Comparison of ENCODE assay signal across 2 cellular contexts in the genomic region with DNA sequence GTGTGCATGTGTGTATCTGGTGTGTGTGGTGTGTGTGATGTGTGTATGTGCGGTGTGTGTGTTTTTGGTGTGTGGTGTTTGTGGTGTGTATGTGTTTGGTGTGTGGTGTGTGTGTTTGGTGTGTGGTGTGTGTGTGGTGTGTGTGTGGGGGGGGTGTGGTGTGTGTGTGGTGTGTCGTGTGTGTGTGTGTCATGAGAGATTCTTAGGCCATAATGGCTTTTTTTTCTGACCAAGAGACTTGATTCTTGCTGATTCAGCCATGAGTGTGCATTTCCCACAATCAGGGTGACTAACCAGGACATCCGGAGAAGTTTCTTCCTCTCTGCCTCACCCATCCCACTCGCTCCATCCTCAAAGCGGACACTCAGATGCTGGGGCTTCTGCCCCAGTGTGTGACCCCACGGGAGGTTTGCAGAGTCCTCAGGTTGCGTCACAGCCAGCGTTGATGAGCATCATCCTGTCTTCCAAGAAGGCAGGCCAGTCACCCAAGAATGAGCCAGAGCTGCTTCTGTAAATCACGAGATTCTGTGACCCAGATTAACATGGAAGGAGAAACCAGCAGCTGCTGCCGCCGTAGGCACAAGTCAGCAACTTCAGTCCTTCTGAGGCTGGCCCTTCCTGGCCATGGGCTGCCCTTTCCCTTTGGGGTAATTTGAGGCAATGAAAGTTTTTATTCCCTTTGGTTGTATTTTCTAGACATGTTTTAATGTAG.
TF ChIP-seq lines count a peak whose summit lies in the region.

No MANE protein-coding gene starts in this region.

TF ChIP-seq in A549, 52 proteins besides CTCF, POLR2A, EP300 and RAD21 (continued from another document and continues in another):
- TF ChIP-seq, protein P1, sequence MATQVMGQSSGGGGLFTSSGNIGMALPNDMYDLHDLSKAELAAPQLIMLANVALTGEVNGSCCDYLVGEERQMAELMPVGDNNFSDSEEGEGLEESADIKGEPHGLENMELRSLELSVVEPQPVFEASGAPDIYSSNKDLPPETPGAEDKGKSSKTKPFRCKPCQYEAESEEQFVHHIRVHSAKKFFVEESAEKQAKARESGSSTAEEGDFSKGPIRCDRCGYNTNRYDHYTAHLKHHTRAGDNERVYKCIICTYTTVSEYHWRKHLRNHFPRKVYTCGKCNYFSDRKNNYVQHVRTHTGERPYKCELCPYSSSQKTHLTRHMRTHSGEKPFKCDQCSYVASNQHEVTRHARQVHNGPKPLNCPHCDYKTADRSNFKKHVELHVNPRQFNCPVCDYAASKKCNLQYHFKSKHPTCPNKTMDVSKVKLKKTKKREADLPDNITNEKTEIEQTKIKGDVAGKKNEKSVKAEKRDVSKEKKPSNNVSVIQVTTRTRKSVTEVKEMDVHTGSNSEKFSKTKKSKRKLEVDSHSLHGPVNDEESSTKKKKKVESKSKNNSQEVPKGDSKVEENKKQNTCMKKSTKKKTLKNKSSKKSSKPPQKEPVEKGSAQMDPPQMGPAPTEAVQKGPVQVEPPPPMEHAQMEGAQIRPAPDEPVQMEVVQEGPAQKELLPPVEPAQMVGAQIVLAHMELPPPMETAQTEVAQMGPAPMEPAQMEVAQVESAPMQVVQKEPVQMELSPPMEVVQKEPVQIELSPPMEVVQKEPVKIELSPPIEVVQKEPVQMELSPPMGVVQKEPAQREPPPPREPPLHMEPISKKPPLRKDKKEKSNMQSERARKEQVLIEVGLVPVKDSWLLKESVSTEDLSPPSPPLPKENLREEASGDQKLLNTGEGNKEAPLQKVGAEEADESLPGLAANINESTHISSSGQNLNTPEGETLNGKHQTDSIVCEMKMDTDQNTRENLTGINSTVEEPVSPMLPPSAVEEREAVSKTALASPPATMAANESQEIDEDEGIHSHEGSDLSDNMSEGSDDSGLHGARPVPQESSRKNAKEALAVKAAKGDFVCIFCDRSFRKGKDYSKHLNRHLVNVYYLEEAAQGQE (IDR thresholded peaks at IDR 0.05), result no peak
- TF ChIP-seq GATA3 (IDR thresholded peaks at IDR 0.05; ENCODE audit: borderline replicate concordance) (peak; percentile 75), CEBPB (IDR thresholded peaks at IDR 0.05) (peak; percentile 89 to 94), ESRRA (IDR thresholded peaks at IDR 0.05; ENCODE audit: borderline replicate concordance, low read length) (no peak), TFCP2L1 (CRISPR knock-in tag; IDR thresholded peaks at IDR 0.05) (0 out of 2 replicates have a peak, but pooled peaks have one; percentile 60), HOXB5 (CRISPR knock-in tag; IDR thresholded peaks at IDR 0.05) (peak; percentile 58; the same call in 1 of the 2 replicates), EHMT2 (IDR thresholded peaks at IDR 0.05; ENCODE audit: low read depth) (no peak), KDM1A (IDR thresholded peaks at IDR 0.05; ENCODE audit: low read depth) (no peak), HOXB13 (CRISPR knock-in tag; IDR thresholded peaks at IDR 0.05; ENCODE audit: low read depth) (peak; percentile 74), RNF2 (IDR thresholded peaks at IDR 0.05; ENCODE audit: borderline replicate concordance, low read depth) (no peak), PHF8 (IDR thresholded peaks at IDR 0.05; ENCODE audit: borderline replicate concordance, low read depth) (no peak), ZFP36 (IDR thresholded peaks at IDR 0.05; ENCODE audit: borderline replicate concordance, partially characterized antibody) (no peak), ZSCAN20 (CRISPR knock-in tag; IDR thresholded peaks at IDR 0.05) (peak; percentile 63; the same call in 1 of the 2 replicates), MAFK (IDR thresholded peaks at IDR 0.05; ENCODE audit: partially characterized antibody) (peak; percentile 100), NFE2L2 (conservative IDR thresholded peaks at IDR 0.05; ENCODE audit: low read length) (peak; percentile 92), ZNF302 (CRISPR knock-in tag; IDR thresholded peaks at IDR 0.05) (no peak), HEYL (CRISPR knock-in tag; IDR thresholded peaks at IDR 0.05) (0 out of 2 replicates have a peak, but pooled peaks have one; percentile 71), SMC3 (IDR thresholded peaks at IDR 0.05) (no peak; the same call in 2 of the 3 replicates), JUNB (IDR thresholded peaks at IDR 0.05) (peak; percentile 90), NR3C1 (IDR thresholded peaks at IDR 0.05) (no peak), FOXS1 (CRISPR knock-in tag; IDR thresholded peaks at IDR 0.05) (peak; percentile 4; the same call in 1 of the 2 replicates), RARB (CRISPR knock-in tag; IDR thresholded peaks at IDR 0.05) (no peak; the same call in 1 of the 2 replicates), CHD2 (IDR thresholded peaks at IDR 0.05; ENCODE audit: low read length, partially characterized antibody) (no peak), SREBF2 (IDR thresholded peaks at IDR 0.05) (no peak)
- TF ChIP-seq, protein P2, sequence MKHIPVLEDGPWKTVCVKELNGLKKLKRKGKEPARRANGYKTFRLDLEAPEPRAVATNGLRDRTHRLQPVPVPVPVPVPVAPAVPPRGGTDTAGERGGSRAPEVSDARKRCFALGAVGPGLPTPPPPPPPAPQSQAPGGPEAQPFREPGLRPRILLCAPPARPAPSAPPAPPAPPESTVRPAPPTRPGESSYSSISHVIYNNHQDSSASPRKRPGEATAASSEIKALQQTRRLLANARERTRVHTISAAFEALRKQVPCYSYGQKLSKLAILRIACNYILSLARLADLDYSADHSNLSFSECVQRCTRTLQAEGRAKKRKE (CRISPR knock-in tag; IDR thresholded peaks at IDR 0.05; ENCODE audit: low read depth), result peak; percentile 81; the same call in 1 of the 2 replicates
- TF ChIP-seq, protein P3, sequence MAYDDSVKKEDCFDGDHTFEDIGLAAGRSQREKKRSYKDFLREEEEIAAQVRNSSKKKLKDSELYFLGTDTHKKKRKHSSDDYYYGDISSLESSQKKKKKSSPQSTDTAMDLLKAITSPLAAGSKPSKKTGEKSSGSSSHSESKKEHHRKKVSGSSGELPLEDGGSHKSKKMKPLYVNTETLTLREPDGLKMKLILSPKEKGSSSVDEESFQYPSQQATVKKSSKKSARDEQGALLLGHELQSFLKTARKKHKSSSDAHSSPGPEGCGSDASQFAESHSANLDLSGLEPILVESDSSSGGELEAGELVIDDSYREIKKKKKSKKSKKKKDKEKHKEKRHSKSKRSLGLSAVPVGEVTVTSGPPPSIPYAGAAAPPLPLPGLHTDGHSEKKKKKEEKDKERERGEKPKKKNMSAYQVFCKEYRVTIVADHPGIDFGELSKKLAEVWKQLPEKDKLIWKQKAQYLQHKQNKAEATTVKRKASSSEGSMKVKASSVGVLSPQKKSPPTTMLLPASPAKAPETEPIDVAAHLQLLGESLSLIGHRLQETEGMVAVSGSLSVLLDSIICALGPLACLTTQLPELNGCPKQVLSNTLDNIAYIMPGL (CRISPR knock-in tag; IDR thresholded peaks at IDR 0.05; ENCODE audit: borderline replicate concordance), result no peak
- TF ChIP-seq, protein P4, sequence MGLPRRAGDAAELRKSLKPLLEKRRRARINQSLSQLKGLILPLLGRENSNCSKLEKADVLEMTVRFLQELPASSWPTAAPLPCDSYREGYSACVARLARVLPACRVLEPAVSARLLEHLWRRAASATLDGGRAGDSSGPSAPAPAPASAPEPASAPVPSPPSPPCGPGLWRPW (IDR thresholded peaks at IDR 0.05), result peak; percentile 30; the same call in 1 of the 2 replicates
- TF ChIP-seq, protein P5, sequence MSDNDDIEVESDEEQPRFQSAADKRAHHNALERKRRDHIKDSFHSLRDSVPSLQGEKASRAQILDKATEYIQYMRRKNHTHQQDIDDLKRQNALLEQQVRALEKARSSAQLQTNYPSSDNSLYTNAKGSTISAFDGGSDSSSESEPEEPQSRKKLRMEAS (IDR thresholded peaks at IDR 0.05), result peak; percentile 59

TF ChIP-seq in IMR-90, 13 proteins besides CTCF, POLR2A, EP300 and RAD21 (continued from another document):
- TF ChIP-seq MAFK (IDR thresholded peaks at IDR 0.05; ENCODE audit: low read depth, low read length) (peak; percentile 94), BHLHE40 (IDR thresholded peaks at IDR 0.05; ENCODE audit: low read depth, low read length) (peak; percentile 84), CHD1 (IDR thresholded peaks at IDR 0.05; ENCODE audit: low read depth, low read length) (no peak), MAZ (IDR thresholded peaks at IDR 0.05; ENCODE audit: borderline replicate concordance, low read depth, low read length) (peak; percentile 46; the same call in 1 of the 2 replicates), FOS (IDR thresholded peaks at IDR 0.05; ENCODE audit: low read depth, low read length) (peak; percentile 92)
- TF ChIP-seq, protein P6, sequence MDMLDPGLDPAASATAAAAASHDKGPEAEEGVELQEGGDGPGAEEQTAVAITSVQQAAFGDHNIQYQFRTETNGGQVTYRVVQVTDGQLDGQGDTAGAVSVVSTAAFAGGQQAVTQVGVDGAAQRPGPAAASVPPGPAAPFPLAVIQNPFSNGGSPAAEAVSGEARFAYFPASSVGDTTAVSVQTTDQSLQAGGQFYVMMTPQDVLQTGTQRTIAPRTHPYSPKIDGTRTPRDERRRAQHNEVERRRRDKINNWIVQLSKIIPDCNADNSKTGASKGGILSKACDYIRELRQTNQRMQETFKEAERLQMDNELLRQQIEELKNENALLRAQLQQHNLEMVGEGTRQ (IDR thresholded peaks at IDR 0.05; ENCODE audit: low read depth, low read length), result no peak
